ENCODE assay signal across 28 cellular contexts in the genomic region with DNA sequence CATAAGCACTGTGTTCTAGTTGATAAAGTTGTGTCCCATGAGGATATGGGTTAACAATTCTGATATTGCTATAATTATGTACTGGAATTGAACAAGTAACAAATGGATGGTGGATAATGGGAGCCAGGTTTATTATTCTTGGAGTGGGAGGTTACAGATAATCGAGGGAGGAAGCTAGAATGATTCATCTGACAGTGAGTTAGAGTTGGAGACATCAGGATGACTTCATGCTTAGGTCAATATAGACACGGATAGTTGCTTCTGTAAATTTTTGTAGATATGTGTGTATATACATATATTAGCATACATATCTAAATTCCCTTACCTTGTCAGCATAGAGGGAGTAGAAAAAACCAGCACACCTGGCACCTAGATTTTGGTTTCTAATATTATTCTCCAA.
"Had no signal": no experiment of that assay in that cellular context is flagged by ENCODE, and none has a peak within 500 bp of the region (broad histone marks: within the 10 kb centered on the region; RNA-seq: fewer than 3 reads in every experiment).

No MANE protein-coding gene starts in this region.

- H3K4me3 ChIP-seq: ascending aorta, esophagus muscularis mucosa had no signal

- H3K36me3 ChIP-seq: ascending aorta, esophagus muscularis mucosa, WERI-Rb-1 had no signal

- DNase-seq: activated B cell treated with CpG ODN at 0.5 μM for 24 hours; activated CD4-positive, alpha-beta T cell treated with anti-CD3 and anti-CD28 coated beads for 48 hours; activated CD4-positive, alpha-beta T cell treated with anti-CD3 and anti-CD28 coated beads, Interleukin-2, amount 50 U/mL, for 1 hour; activated CD4-positive, alpha-beta T cell treated with anti-CD3 and anti-CD28 coated beads, Interleukin-2, amount 50 U/mL, for 48 hours; activated CD8-positive, alpha-beta memory T cell treated with anti-CD3 and anti-CD28 coated beads for 24 hours; activated CD8-positive, alpha-beta T cell treated with anti-CD3 and anti-CD28 coated beads for 36 hours; activated effector memory CD4-positive, alpha-beta T cell treated with Interleukin-2 at 50 U/mL for 16 hours; activated naive CD4-positive, alpha-beta T cell; activated naive CD4-positive, alpha-beta T cell treated with anti-CD3 and anti-CD28 coated beads, Interleukin-2, amount 10 ng/mL, durations not matched to agents 7 days and 5 days; activated naive CD8-positive, alpha-beta T cell treated with anti-CD3 and anti-CD28 coated beads, Interleukin-2, amount 10 ng/mL, durations not matched to agents 7 days and 5 days; activated T-cell treated with anti-CD3 and anti-CD28 coated beads, Interleukin-2, amount 50 U/mL, for 4 hours; caudate nucleus; cortex of kidney; dermis blood vessel endothelial cell; effector CD4-positive, alpha-beta T cell; effector memory CD8-positive, alpha-beta T cell; erythroblast; head of caudate nucleus; T-cell; T-helper 9 cell; WERI-Rb-1 had no signal

- H3K27me3 ChIP-seq: ascending aorta, esophagus muscularis mucosa had no signal

- H3K9me3 ChIP-seq: ascending aorta, esophagus muscularis mucosa had no signal

- H3K27ac ChIP-seq: ascending aorta, esophagus muscularis mucosa, WERI-Rb-1 had no signal

- ATAC-seq: activated CD4-positive, CD25-positive, alpha-beta regulatory T cell treated with anti-CD3 and anti-CD28 coated beads, Interleukin-2, amount 50 U/mL, for 24 hours; activated CD8-positive, alpha-beta T cell treated with anti-CD3 and anti-CD28 coated beads for 36 hours; activated naive CD4-positive, alpha-beta T cell treated with anti-CD3 and anti-CD28 coated beads, Interleukin-2, amount 50 U/mL, for 72 hours; activated T-cell treated with anti-CD3 and anti-CD28 coated beads, Interleukin-2, amount 50 U/mL, for 4 hours; activated T-helper 17 cell treated with anti-CD3 and anti-CD28 coated beads, Interleukin-2, amount 50 U/mL, for 72 hours; effector memory CD8-positive, alpha-beta T cell; T-cell had no signal

- FAIRE-seq: colon, frontal cortex had no signal

- H3K4me1 ChIP-seq: ascending aorta, esophagus muscularis mucosa had no signal
